18 cellular contexts compared by ENCODE assay signal in the genomic region with DNA sequence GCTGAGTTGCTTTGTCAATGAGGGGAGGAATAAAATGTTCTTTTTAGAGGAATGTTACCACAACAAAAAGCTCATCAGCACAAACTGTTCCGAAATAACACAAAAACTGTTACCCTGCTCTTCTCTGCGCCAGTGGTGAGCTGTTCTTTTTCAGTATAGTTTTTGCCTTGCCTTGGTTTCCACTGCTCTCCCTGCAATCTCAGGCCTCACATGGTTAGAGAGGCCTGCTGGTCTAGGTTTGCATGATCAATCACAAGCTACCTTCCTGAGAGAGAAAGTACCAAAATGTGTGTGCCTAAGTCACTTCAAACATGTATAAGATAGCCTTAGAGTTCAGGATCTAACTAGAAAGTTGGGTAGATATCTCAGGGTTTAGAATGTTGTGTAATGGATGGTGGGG.
A peak's percentile ranks its signal among the peaks of the same experiment; 100 is the strongest.
DNase-seq lines count a peak whose midpoint lies in the region; ATAC-seq and TF ChIP-seq lines count a peak whose summit lies in the region.
"Had no signal": no experiment of that assay in that cellular context is flagged by ENCODE, and none has a peak within 500 bp of the region (broad histone marks: within the 10 kb centered on the region; RNA-seq: fewer than 3 reads in every experiment).

No MANE protein-coding gene starts in this region.

- H4K20me1 ChIP-seq in Loucy (ENCODE audit: insufficient read depth, low read length, poor library complexity, severe bottlenecking), result no peaks in the 10 kb centered on the region

- peak; percentile 75 for ATAC-seq in stimulated activated effector memory CD8-positive, alpha-beta T cell treated with anti-CD3 and anti-CD28 coated beads, Interleukin-12 subunit alpha, Interleukin-12 subunit beta, amount 100 ng/mL, for 72 hours
- ATAC-seq: HCT116, pancreas had no signal

- H3K9me3 Mint-ChIP-seq in activated CD4-positive, alpha-beta T cell treated with anti-CD3 and anti-CD28 coated beads, Interleukin-2, amount 10 ng/mL, durations not matched to agents 7 days and 5 days, result peaks cover 5% of the 10 kb centered on the region
- no peaks in the 10 kb centered on the region for H3K9me3 Mint-ChIP-seq in stimulated activated effector memory CD8-positive, alpha-beta T cell treated with anti-CD3 and anti-CD28 coated beads, Interleukin-12 subunit alpha, Interleukin-12 subunit beta, amount 100 ng/mL, for 72 hours
- H3K9me3 Mint-ChIP-seq: type B pancreatic cell had no signal

- peak overlapping the region; percentile 23 for H3K4me3 Mint-ChIP-seq in activated CD4-positive, alpha-beta T cell treated with anti-CD3 and anti-CD28 coated beads, Interleukin-2, amount 10 ng/mL, durations not matched to agents 7 days and 5 days
- H3K4me3 Mint-ChIP-seq in stimulated activated effector memory CD8-positive, alpha-beta T cell treated with anti-CD3 and anti-CD28 coated beads, Interleukin-12 subunit alpha, Interleukin-12 subunit beta, amount 100 ng/mL, for 72 hours, result peak overlapping the region; percentile 14
- H3K4me3 Mint-ChIP-seq: type B pancreatic cell had no signal

- no peak for TF ChIP-seq CTCF in Loucy (conservative IDR thresholded peaks at IDR 0.05; ENCODE audit: low read length)

- H2AFZ ChIP-seq in Loucy (ENCODE audit: low read length), result no peak overlapping the region

- peaks cover 59% of the 10 kb centered on the region for H3K36me3 Mint-ChIP-seq in activated CD4-positive, alpha-beta T cell treated with anti-CD3 and anti-CD28 coated beads, Interleukin-2, amount 10 ng/mL, durations not matched to agents 7 days and 5 days (ENCODE audit: low read depth)
- H3K36me3 Mint-ChIP-seq in stimulated activated effector memory CD8-positive, alpha-beta T cell treated with anti-CD3 and anti-CD28 coated beads, Interleukin-12 subunit alpha, Interleukin-12 subunit beta, amount 100 ng/mL, for 72 hours, result peaks cover 30% of the 10 kb centered on the region

- H3K79me2 ChIP-seq in Loucy (ENCODE audit: insufficient read depth, low read length), result peaks cover 56% of the 10 kb centered on the region

- POLR2A ChIA-PET in activated CD4-positive, alpha-beta T cell treated with anti-CD3 and anti-CD28 coated beads, Interleukin-2, amount 10 ng/mL, durations not matched to agents 7 days and 5 days (lab: Charles Lee), result no interaction called here

- H3K4me1 ChIP-seq in Loucy (ENCODE audit: insufficient read depth, low read length, poor library complexity, severe bottlenecking) (peaks cover 16% of the 10 kb centered on the region), adipocyte (ENCODE audit: control insufficient read depth, insufficient read depth, low read length) (peaks cover 25% of the 10 kb centered on the region)
- H3K4me1 ChIP-seq: pancreas had no signal

- H3K27me3 ChIP-seq in Loucy (ENCODE audit: insufficient read depth, low read length, poor library complexity, severe bottlenecking) (no peaks in the 10 kb centered on the region), adipocyte (replicated peaks; ENCODE audit: control insufficient read depth, insufficient read depth, low read length) (no peaks in the 10 kb centered on the region)
- H3K27me3 ChIP-seq: cardiac muscle cell, esophagus muscularis mucosa, pancreas, sigmoid colon had no signal

- H3K9ac ChIP-seq in Loucy (ENCODE audit: low read depth, low read length, poor library complexity, severe bottlenecking) (no peak overlapping the region), adipocyte (ENCODE audit: low read length) (peak overlapping the region; percentile 20)
- H3K9ac ChIP-seq: SK-N-SH had no signal

- no peak for DNase-seq in activated CD4-positive, alpha-beta T cell treated with anti-CD3 and anti-CD28 coated beads, Interleukin-2, amount 10 ng/mL, durations not matched to agents 7 days and 5 days
- DNase-seq in activated CD4-positive, alpha-beta T cell treated with anti-CD3 and anti-CD28 coated beads for 4 hours, result no peak
- DNase-seq in adipocyte (ENCODE audit: low read depth) (no peak), amniotic stem cell (lab: John Stamatoyannopoulos, UW) (no peak), HCEC 1CT (no peak)
- DNase-seq in stimulated activated effector memory CD8-positive, alpha-beta T cell treated with anti-CD3 and anti-CD28 coated beads, Interleukin-12 subunit alpha, Interleukin-12 subunit beta, amount 100 ng/mL, for 72 hours (ENCODE audit: low spot score in 2 of 2), result no peak
- DNase-seq in stimulated activated naive CD4-positive, alpha-beta T cell (lab: John Stamatoyannopoulos, UW), result no peak
- DNase-seq: EL, NCI-H1417, NCI-H2171 treated with DMSO at 0.1 percent for 48 hours, pancreas, sigmoid colon, SK-N-SH had no signal

- no peaks in the 10 kb centered on the region for H3K27me3 Mint-ChIP-seq in activated CD4-positive, alpha-beta T cell treated with anti-CD3 and anti-CD28 coated beads, Interleukin-2, amount 10 ng/mL, durations not matched to agents 7 days and 5 days
- H3K27me3 Mint-ChIP-seq: type B pancreatic cell had no signal

- H3K36me3 ChIP-seq in Loucy (ENCODE audit: insufficient read depth, low read length) (peaks cover 30% of the 10 kb centered on the region; the same call in 1 of the 2 replicates), adipocyte (ENCODE audit: control insufficient read depth, insufficient read depth, low read length, severe bottlenecking) (peaks cover 14% of the 10 kb centered on the region)
- H3K36me3 ChIP-seq: cardiac muscle cell, pancreas had no signal

- H3K4me1 Mint-ChIP-seq in activated CD4-positive, alpha-beta T cell treated with anti-CD3 and anti-CD28 coated beads, Interleukin-2, amount 10 ng/mL, durations not matched to agents 7 days and 5 days, result peaks cover 73% of the 10 kb centered on the region
- H3K4me1 Mint-ChIP-seq in stimulated activated effector memory CD8-positive, alpha-beta T cell treated with anti-CD3 and anti-CD28 coated beads, Interleukin-12 subunit alpha, Interleukin-12 subunit beta, amount 100 ng/mL, for 72 hours, result peaks cover 58% of the 10 kb centered on the region

- H3K9me3 ChIP-seq in Loucy (ENCODE audit: insufficient read depth, low read depth, low read length), result no peaks in the 10 kb centered on the region
- no peaks in the 10 kb centered on the region for H3K9me3 ChIP-seq in adipocyte (ENCODE audit: control insufficient read depth, low read length)
- H3K9me3 ChIP-seq: esophagus muscularis mucosa, pancreas, sigmoid colon, SK-N-SH had no signal

- CTCF ChIA-PET in activated CD4-positive, alpha-beta T cell treated with anti-CD3 and anti-CD28 coated beads, Interleukin-2, amount 10 ng/mL, durations not matched to agents 7 days and 5 days (lab: Charles Lee), result interaction anchor here (0.6 to 1.7 kb wide), 6 partner anchors 12 to 122 kb away, joined by 3 to 8 read pairs (median 4); partner anchors contain the start of gene STIM1

- H3K9me2 ChIP-seq in Loucy (replicated peaks; ENCODE audit: low read depth, low read length), result no peaks in the 10 kb centered on the region
- H3K9me2 ChIP-seq: SK-N-SH had no signal

- peak overlapping the region; percentile 84 for H3K27ac Mint-ChIP-seq in activated CD4-positive, alpha-beta T cell treated with anti-CD3 and anti-CD28 coated beads, Interleukin-2, amount 10 ng/mL, durations not matched to agents 7 days and 5 days
- H3K27ac Mint-ChIP-seq in stimulated activated effector memory CD8-positive, alpha-beta T cell treated with anti-CD3 and anti-CD28 coated beads, Interleukin-12 subunit alpha, Interleukin-12 subunit beta, amount 100 ng/mL, for 72 hours, result peak overlapping the region; percentile 17
- H3K27ac Mint-ChIP-seq: type B pancreatic cell had no signal

- no peaks in the 10 kb centered on the region for H3F3A ChIP-seq in Loucy (ENCODE audit: low read depth)

- peak overlapping the region; percentile 40 for H3K4me2 ChIP-seq in Loucy (ENCODE audit: low read depth, low read length, poor library complexity, severe bottlenecking)
- H3K4me2 ChIP-seq: SK-N-SH had no signal

- H3K4me3 ChIP-seq in Loucy (ENCODE audit: low read length, poor library complexity, severe bottlenecking) (no peak overlapping the region), adipocyte (ENCODE audit: low read length) (no peak overlapping the region)
- H3K4me3 ChIP-seq: cardiac muscle cell, esophagus muscularis mucosa, pancreas, sigmoid colon had no signal
